27 cellular contexts compared by ENCODE assay signal in genomic region chr14:94313991-94314655, GRCh38. TPM values are rescaled to one million over a fixed set of nuclear protein-coding genes. Genes with fewer than 3 reads are reported as not detected.
DNase-seq lines count a peak whose midpoint lies in the region; ATAC-seq and TF ChIP-seq lines count a peak whose summit lies in the region.
"Had no signal": no experiment of that assay in that cellular context is flagged by ENCODE, and none has a peak within 500 bp of the region (broad histone marks: within the 10 kb centered on the region; RNA-seq: fewer than 3 reads in every experiment).

No MANE protein-coding gene starts in this region.

- peaks cover 0 to 7% of the 10 kb centered on the region in 2 donors for H3K9me3 ChIP-seq in right atrium auricular region
- no peaks in the 10 kb centered on the region for H3K9me3 ChIP-seq in colonic mucosa
- H3K9me3 ChIP-seq in vagina = no peaks in the 10 kb centered on the region
- H3K9me3 ChIP-seq: A549, prostate gland, testis had no signal

- H3K9ac ChIP-seq in colonic mucosa (ENCODE audit: low read depth in 2 of 2, low read length in 2 of 2) = no peak overlapping the region

- TF ChIP-seq POLR2A in vagina (IDR thresholded peaks at IDR 0.05) = no peak

- no peak for TF ChIP-seq CTCF in right atrium auricular region (IDR thresholded peaks at IDR 0.05)
- TF ChIP-seq CTCF in colonic mucosa (IDR thresholded peaks at IDR 0.05) = no peak
- no peak for TF ChIP-seq CTCF in vagina (IDR thresholded peaks at IDR 0.05)

- H3K36me3 ChIP-seq in right atrium auricular region = no peaks in the 10 kb centered on the region
- H3K36me3 ChIP-seq in colonic mucosa = no peaks in the 10 kb centered on the region
- H3K36me3 ChIP-seq in vagina = no peaks in the 10 kb centered on the region
- H3K36me3 ChIP-seq: prostate gland had no signal

- DNase-seq in right atrium auricular region (ENCODE audit: low spot score) = peak; percentile 58
- no peak for DNase-seq in left ventricle myocardium superior
- DNase-seq in colonic mucosa = peak; percentile 17
- peak; percentile 43 for DNase-seq in kidney tubule cell (ENCODE audit: low spot score)
- peak in 1 of 2 donors; percentile 67 for DNase-seq in vagina (ENCODE audit: extremely low spot score in 2 of 2)
- DNase-seq in activated CD4-positive, CD25-positive, alpha-beta regulatory T cell (lab: John Stamatoyannopoulos, UW) = no peak
- no peak for DNase-seq in dedifferentiated amniotic fluid mesenchymal stem cell (ENCODE audit: extremely low spot score)
- DNase-seq: activated CD4-positive, CD25-positive, alpha-beta regulatory T cell treated with anti-CD3 and anti-CD28 coated beads, Interleukin-2, amount 50 U/mL, for 72 hours; activated naive CD8-positive, alpha-beta T cell treated with anti-CD3 and anti-CD28 coated beads, Interleukin-2, amount 10 ng/mL, durations not matched to agents 7 days and 5 days; central memory CD4-positive, alpha-beta T cell; effector CD4-positive, alpha-beta T cell; GOT3; hypothalamus; mesendoderm; MM.1S; natural killer cell; NCI-H774; PC-3; testis had no signal

- H3K27ac ChIP-seq in right atrium auricular region = no peak overlapping the region
- no peak overlapping the region for H3K27ac ChIP-seq in colonic mucosa
- peak overlapping the region; percentile 24 for H3K27ac ChIP-seq in vagina
- H3K27ac ChIP-seq: A549, C4-2B, prostate gland, testis had no signal

- no peak overlapping the region for H3K4me3 ChIP-seq in right atrium auricular region
- H3K4me3 ChIP-seq in colonic mucosa = no peak overlapping the region
- no peak overlapping the region for H3K4me3 ChIP-seq in vagina
- H3K4me3 ChIP-seq: A549, prostate gland, testis had no signal

- H3K27me3 ChIP-seq in right atrium auricular region (no peaks in the 10 kb centered on the region), colonic mucosa (no peaks in the 10 kb centered on the region), vagina (no peaks in the 10 kb centered on the region)
- H3K27me3 ChIP-seq: testis had no signal

- ATAC-seq in left ventricle myocardium superior = no peak
- ATAC-seq in HG03460 (IDR thresholded peaks at IDR 0.05; ENCODE audit: unreplicated experiment) = no peak
- ATAC-seq: A549; activated T-helper 17 cell treated with anti-CD3 and anti-CD28 coated beads, Interleukin-2, amount 50 U/mL, for 72 hours; natural killer cell; PC-3 had no signal

- peaks cover 0 to 8% of the 10 kb centered on the region in 2 donors for H3K4me1 ChIP-seq in right atrium auricular region
- no peaks in the 10 kb centered on the region for H3K4me1 ChIP-seq in colonic mucosa
- H3K4me1 ChIP-seq in vagina = peaks cover 19% of the 10 kb centered on the region
- H3K4me1 ChIP-seq: A549, prostate gland, testis had no signal

- intact Hi-C loops in left ventricle myocardium superior (cut with micrococcal nuclease) (no loop called here), colonic mucosa (cut with DNase I) (no loop called here), vagina (cut with DNase I) (no loop called here)

RNA-seq across cellular contexts. Expression of gene SERPINA6, which starts 9.0 kb away (rescaled TPM):
- total RNA-seq in right atrium auricular region = not detected
- total RNA-seq in left ventricle myocardium superior = not detected
- 1 to 10 TPM; 3.4 to 5.7 TPM for total RNA-seq in colonic mucosa
- not detected for total RNA-seq in vagina
- total RNA-seq: activated naive CD8-positive, alpha-beta T cell treated with anti-CD3 and anti-CD28 coated beads, Interleukin-2, amount 10 ng/mL, durations not matched to agents 7 days and 5 days; fibroblast of villous mesenchyme; kidney epithelial cell; natural killer cell; PC-3; prostate gland; SK-MEL-5; testis had no signal

RNA-seq across cellular contexts. Expression of gene SERPINA10, which starts 21.1 kb away (rescaled TPM):
- total RNA-seq in right atrium auricular region (not detected), left ventricle myocardium superior (not detected), colonic mucosa (under 1 TPM; 0.48 to 0.74 TPM), vagina (not detected)
- total RNA-seq: activated naive CD8-positive, alpha-beta T cell treated with anti-CD3 and anti-CD28 coated beads, Interleukin-2, amount 10 ng/mL, durations not matched to agents 7 days and 5 days; activated T-helper 17 cell treated with anti-CD3 and anti-CD28 coated beads, Interleukin-2, amount 50 U/mL, for 72 hours; fibroblast of villous mesenchyme; kidney epithelial cell; natural killer cell; PC-3; prostate gland; SK-MEL-5; testis had no signal

RNA-seq across cellular contexts. Expression of gene SERPINA2, which starts 52.4 kb away (rescaled TPM):
- total RNA-seq in right atrium auricular region = not detected
- not detected for total RNA-seq in left ventricle myocardium superior
- total RNA-seq in colonic mucosa = not detected
- total RNA-seq in vagina = not detected
- total RNA-seq: activated naive CD8-positive, alpha-beta T cell treated with anti-CD3 and anti-CD28 coated beads, Interleukin-2, amount 10 ng/mL, durations not matched to agents 7 days and 5 days; fibroblast of villous mesenchyme; kidney epithelial cell; natural killer cell; PC-3; prostate gland; SK-MEL-5; testis had no signal

Comparison
In these comparisons a context has a peak if more than half of its experiments do, and no peak if none do; other contexts are left out.
1. DNase-seq: peak in right atrium auricular region (single experiment), colonic mucosa (single experiment) and kidney tubule cell (single experiment); none in left ventricle myocardium superior (single experiment), activated CD4-positive, CD25-positive, alpha-beta regulatory T cell (0 of 4) and dedifferentiated amniotic fluid mesenchymal stem cell (single experiment).